In the genomic region with DNA sequence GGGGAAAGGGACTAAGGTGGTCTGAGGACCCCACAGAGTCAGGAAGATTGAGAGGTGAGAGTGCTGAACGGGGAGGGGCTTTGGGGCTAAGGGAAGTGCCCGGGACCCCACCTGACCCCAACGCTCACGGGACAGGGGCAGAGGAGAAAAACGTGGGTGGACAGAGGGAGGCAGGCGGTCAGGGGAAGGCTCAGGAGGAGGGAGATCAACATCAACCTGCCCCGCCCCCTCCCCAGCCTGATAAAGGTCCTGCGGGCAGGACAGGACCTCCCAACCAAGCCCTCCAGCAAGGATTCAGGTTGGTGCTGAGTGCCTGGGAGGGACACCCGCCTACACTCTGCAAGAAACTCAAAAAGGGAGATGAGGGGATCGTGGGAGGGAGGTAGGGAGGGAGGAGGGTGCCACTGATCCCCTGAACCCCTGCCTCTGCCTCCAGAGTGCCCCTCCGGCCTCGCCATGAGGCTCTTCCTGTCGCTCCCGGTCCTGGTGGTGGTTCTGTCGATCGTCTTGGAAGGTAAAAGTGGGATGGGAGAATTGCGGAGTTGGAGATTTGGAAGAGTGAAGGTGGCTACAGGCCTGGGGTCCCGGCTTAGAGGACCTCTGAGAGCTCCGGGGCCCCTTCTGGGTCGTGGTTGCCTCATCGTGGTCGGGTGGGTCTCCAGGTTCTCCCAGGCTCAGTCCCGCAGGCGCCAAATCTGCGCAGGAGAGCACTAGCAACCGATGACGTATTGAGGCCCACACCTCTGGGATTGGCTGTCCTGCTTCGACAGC, we compare ENCODE assay signal across 8 cellular contexts. TPM values are rescaled to one million over a fixed set of nuclear protein-coding genes. Genes with fewer than 3 reads are reported as not detected.
DNase-seq lines count a peak whose midpoint lies in the region; ATAC-seq and TF ChIP-seq lines count a peak whose summit lies in the region.
"Not testable (repeated sequence)": the region's sequence is repeated elsewhere in the genome, so short reads cannot be mapped to it uniquely, and the experiment has no call there.

TSS of gene APOC1 (plus strand) at position 173 of the 771 bp plus-strand sequence. CDS start at position 457, 284 bp downstream.

- whole genome bisulfite sequencing in adipose tissue, 3 donors, result 6 to 14% (median 11%) methylated on average over 21 to 26 of the region's 28 CpGs
- WGBS in heart right ventricle, 2 donors, result 6 to 7% methylated on average over 25 to 27 of the region's 28 CpGs
- WGBS in thyroid gland, 2 donors, result 9% methylated on average over 23 to 28 of the region's 28 CpGs

- not testable (repeated sequence) for H3K9me3 Mint-ChIP-seq in T-cell

- CTCF ChIA-PET in T-cell (lab: Charles Lee), result not testable (repeated sequence)

- intact Hi-C loops in heart right ventricle (cut with DNase I); thyroid gland (cut with DNase I): not testable (repeated sequence)

- peaks cover 22 to 34% of the 10 kb centered on the region in 2 donors for H3K27me3 Mint-ChIP-seq in T-cell

- H3K4me1 Mint-ChIP-seq in T-cell, result peaks cover 9 to 12% (median 9%) of the 10 kb centered on the region in 3 donors

- TF ChIP-seq POLR2A in thyroid gland (IDR thresholded peaks at IDR 0.05), result not testable (repeated sequence)

- H3K4me1 ChIP-seq in heart right ventricle, result peaks cover 0 to 38% (median 10%) of the 10 kb centered on the region in 9 donors
- peaks cover 0 to 16% of the 10 kb centered on the region in 2 donors for H3K4me1 ChIP-seq in thyroid gland

- DNase-seq in GM10266 (ENCODE audit: extremely low spot score) (peak; percentile 96), NCI-H146 (lab: John Stamatoyannopoulos, UW) (peak; percentile 88), T-cell (peak; percentile 36 to 76 (median 63)), heart right ventricle (peak; percentile 83 to 84), pons (ENCODE audit: low spot score) (peak; percentile 86), thyroid gland (peak; percentile 79 to 83)

- peak within 1 kb of the TSS; percentile 82 to 91 (median 83) for H3K4me3 Mint-ChIP-seq in T-cell

- H3K36me3 ChIP-seq in heart right ventricle, thyroid gland: not testable (repeated sequence)

- ATAC-seq in HG02852 (IDR thresholded peaks at IDR 0.05; ENCODE audit: unreplicated experiment), result peak; percentile 91
- ATAC-seq in T-cell (replicated peaks in 1 of 4), result peak; percentile 96 to 99 (median 97)
- ATAC-seq in heart right ventricle, result peak; percentile 88 to 95 (median 93)

- H3K4me3 ChIP-seq in heart right ventricle, result peak within 1 kb of the TSS; percentile 19 to 65 (median 57)
- peak within 1 kb of the TSS in 1 of 3 donors; percentile 19 for H3K4me3 ChIP-seq in thyroid gland (replicated peaks in 1 of 3)

- not testable (repeated sequence) for TF ChIP-seq CTCF in GM10266 (IDR thresholded peaks at IDR 0.05; ENCODE audit: control insufficient read depth, insufficient read depth, low read depth, missing control alignments); heart right ventricle (IDR thresholded peaks at IDR 0.05); thyroid gland (IDR thresholded peaks at IDR 0.05)

- POLR2A ChIA-PET in T-cell (lab: Charles Lee), result interaction anchor here in 1 of 2 donors (0.6 kb wide), 1 partner anchor 9 kb away, joined by 4 read pairs; no protein-coding TSS in a partner anchor

- not testable (repeated sequence) for H3K27me3 ChIP-seq in heart right ventricle, thyroid gland

- H3K27ac ChIP-seq in adipose tissue (ENCODE audit: low read depth, low read length), result not testable (repeated sequence)
- peak within 1 kb of the TSS in 4 of 10 donors; percentile 21 to 82 (median 38) for H3K27ac ChIP-seq in heart right ventricle
- H3K27ac ChIP-seq in thyroid gland, result peak within 1 kb of the TSS in 2 of 3 donors; percentile 15 to 25

- not testable (repeated sequence) for H3K27ac Mint-ChIP-seq in T-cell

- H3K9me3 ChIP-seq in heart right ventricle, thyroid gland: not testable (repeated sequence)

- not testable (repeated sequence) for H3K36me3 Mint-ChIP-seq in T-cell

RNA-seq across cellular contexts. Expression of gene APOC1, which starts in this region (rescaled TPM):
- total RNA-seq in T-cell (1 to 10 TPM in 3 of 5 donors, not detected in 2; 2.8 to 8.5 (median 3.9) TPM), heart right ventricle (10 to 100 TPM in 1 of 10 donors, 1 to 10 TPM in 4, not detected in 5; 1.4 to 13.5 (median 1.6) TPM), thyroid gland (100 to 1,000 TPM in 1 of 4 donors, 10 to 100 TPM in 2, 1 to 10 TPM in 1; 4.1 to 113 (median 45.6) TPM)
- polyA plus RNA-seq in adipose tissue (10 to 100 TPM; 33.9 to 42.9 (median 40.3) TPM), heart right ventricle (1 to 10 TPM; 3.6 to 5.3 TPM)

Comparison
In these comparisons a context has a peak if more than half of its experiments do, and no peak if none do; other contexts are left out.
1. RNA of gene APOC1 (polyA plus RNA-seq): 33.9 to 42.9 TPM in adipose tissue; 3.6 to 5.3 TPM in heart right ventricle; every median in the first group is over 4 times any median in the second.
2. Peak in every context shown above with its lines, with median percentiles within 50 percentile points of each other: DNase-seq and ATAC-seq.